ENCODE assay signal across 14 cellular contexts in genomic region chr1:1322952-1323351, GRCh38. TPM values are rescaled to one million over a fixed set of nuclear protein-coding genes. Genes with fewer than 3 reads are reported as not detected.
DNase-seq lines count a peak whose midpoint lies in the region; ATAC-seq and TF ChIP-seq lines count a peak whose summit lies in the region.
"Had no signal": no experiment of that assay in that cellular context is flagged by ENCODE, and none has a peak within 500 bp of the region (broad histone marks: within the 10 kb centered on the region; RNA-seq: fewer than 3 reads in every experiment).

No MANE protein-coding gene starts in this region.

- H3K36me3 ChIP-seq in fibroblast of lung (ENCODE audit: control insufficient read depth, insufficient read depth, low read length): peaks cover 17% of the 10 kb centered on the region

- H4K20me1 ChIP-seq in fibroblast of lung (ENCODE audit: control insufficient read depth, extremely low read depth, insufficient read depth, low read length): no peaks in the 10 kb centered on the region

- H3K9me3 Mint-ChIP-seq in activated naive CD4-positive, alpha-beta T cell treated with anti-CD3 and anti-CD28 coated beads, Interleukin-2, amount 50 U/mL, for 24 hours: no peaks in the 10 kb centered on the region
- H3K9me3 Mint-ChIP-seq in stimulated activated memory B cell treated with anti-CD40 and anti-IgM and Interleukin-4, amounts not matched to agents 10 μg/mL and 1 μg/mL and 100 μg/mL, for 72 hours: no peaks in the 10 kb centered on the region

- no peaks in the 10 kb centered on the region for H3K9me3 ChIP-seq in fibroblast of lung (ENCODE audit: control insufficient read depth, insufficient read depth, low read depth, low read length)
- H3K9me3 ChIP-seq: heart left ventricle, spleen had no signal

- H3K36me3 Mint-ChIP-seq in activated naive CD4-positive, alpha-beta T cell treated with anti-CD3 and anti-CD28 coated beads, Interleukin-2, amount 50 U/mL, for 24 hours: peaks cover 4% of the 10 kb centered on the region
- H3K36me3 Mint-ChIP-seq in stimulated activated memory B cell treated with anti-CD40 and anti-IgM and Interleukin-4, amounts not matched to agents 10 μg/mL and 1 μg/mL and 100 μg/mL, for 72 hours: peaks cover 25% of the 10 kb centered on the region

- no peak overlapping the region for H3K9ac ChIP-seq in fibroblast of lung (ENCODE audit: insufficient read depth, low read length)

- peak overlapping the region in 1 of 4 experiments; percentile 32 for H3K4me3 ChIP-seq in fibroblast of lung (replicated peaks in 1 of 4; ENCODE audit: control extremely low read depth in 1 of 4, insufficient read depth in 1 of 4, low read depth in 3 of 4, low read length in 4 of 4)

- no peak for ATAC-seq in stimulated activated memory B cell treated with anti-CD40 and anti-IgM and Interleukin-4, amounts not matched to agents 10 μg/mL and 1 μg/mL and 100 μg/mL, for 72 hours
- ATAC-seq in HG03175 (IDR thresholded peaks at IDR 0.05; ENCODE audit: unreplicated experiment) (no peak), HG03378 (IDR thresholded peaks at IDR 0.05; ENCODE audit: unreplicated experiment) (no peak), GM21576 (IDR thresholded peaks at IDR 0.05; ENCODE audit: unreplicated experiment) (no peak)
- ATAC-seq: heart left ventricle had no signal

- CTCF ChIA-PET in RWPE1 (lab: Yijun Ruan, JAX): no interaction called here

- peaks cover 26% of the 10 kb centered on the region for H3K4me1 ChIP-seq in fibroblast of lung (ENCODE audit: control insufficient read depth, extremely low read depth, insufficient read depth, low read length)

- H3K27ac Mint-ChIP-seq in activated naive CD4-positive, alpha-beta T cell treated with anti-CD3 and anti-CD28 coated beads, Interleukin-2, amount 50 U/mL, for 24 hours: peak overlapping the region; percentile 77
- H3K27ac Mint-ChIP-seq in stimulated activated memory B cell treated with anti-CD40 and anti-IgM and Interleukin-4, amounts not matched to agents 10 μg/mL and 1 μg/mL and 100 μg/mL, for 72 hours: no peak overlapping the region

- peak overlapping the region; percentile 93 for H3K4me3 Mint-ChIP-seq in activated naive CD4-positive, alpha-beta T cell treated with anti-CD3 and anti-CD28 coated beads, Interleukin-2, amount 50 U/mL, for 24 hours
- H3K4me3 Mint-ChIP-seq in stimulated activated memory B cell treated with anti-CD40 and anti-IgM and Interleukin-4, amounts not matched to agents 10 μg/mL and 1 μg/mL and 100 μg/mL, for 72 hours: peak overlapping the region; percentile 67

- H3K79me2 ChIP-seq in fibroblast of lung (ENCODE audit: control insufficient read depth, insufficient read depth, low read length): peaks cover 64% of the 10 kb centered on the region

- H2AFZ ChIP-seq in fibroblast of lung (ENCODE audit: low read length): no peak overlapping the region

- H3K27me3 ChIP-seq in fibroblast of lung (ENCODE audit: control insufficient read depth, insufficient read depth, low read length): no peaks in the 10 kb centered on the region
- H3K27me3 ChIP-seq: dorsolateral prefrontal cortex, heart left ventricle, spleen had no signal

- peak overlapping the region; percentile 59 for H3K4me2 ChIP-seq in fibroblast of lung (ENCODE audit: extremely low read depth, insufficient read depth, low read length)

- peaks cover 23% of the 10 kb centered on the region for H3K4me1 Mint-ChIP-seq in activated naive CD4-positive, alpha-beta T cell treated with anti-CD3 and anti-CD28 coated beads, Interleukin-2, amount 50 U/mL, for 24 hours
- H3K4me1 Mint-ChIP-seq in stimulated activated memory B cell treated with anti-CD40 and anti-IgM and Interleukin-4, amounts not matched to agents 10 μg/mL and 1 μg/mL and 100 μg/mL, for 72 hours: peaks cover 57% of the 10 kb centered on the region

- TF ChIP-seq CTCF in RWPE1 (conservative IDR thresholded peaks at IDR 0.05; ENCODE audit: low read depth): no peak
- TF ChIP-seq CTCF in fibroblast of lung (conservative IDR thresholded peaks at IDR 0.05 in 1 of 2, IDR thresholded peaks at IDR 0.05 in 1 of 2; ENCODE audit: low read depth in 1 of 2, low read length in 2 of 2): no peak

- H3K27ac ChIP-seq in RWPE1: peak overlapping the region; percentile 47
- H3K27ac ChIP-seq in fibroblast of lung (ENCODE audit: insufficient read depth, low read length): no peak overlapping the region
- H3K27ac ChIP-seq: dorsolateral prefrontal cortex, heart left ventricle, spleen had no signal

- POLR2A ChIA-PET in RWPE1 (lab: Yijun Ruan, JAX; ENCODE audit: low non-redundant PET): interaction anchor here (0.8 kb wide), 1 partner anchor 11 kb away, joined by 3 read pairs; no protein-coding TSS in a partner anchor

- no peak for DNase-seq in activated naive CD4-positive, alpha-beta T cell treated with Interleukin-2 at 50 U/mL for 16 hours
- DNase-seq in RWPE1 (ENCODE audit: low spot score): no peak
- DNase-seq in fibroblast of lung (ENCODE audit: low read depth in 2 of 2): no peak
- DNase-seq: C1 segment of cervical spinal cord, dorsolateral prefrontal cortex, heart left ventricle, MV-4-11, NCI-H774, spleen had no signal

- no peaks in the 10 kb centered on the region for H3K27me3 Mint-ChIP-seq in activated naive CD4-positive, alpha-beta T cell treated with anti-CD3 and anti-CD28 coated beads, Interleukin-2, amount 50 U/mL, for 24 hours
- H3K27me3 Mint-ChIP-seq in stimulated activated memory B cell treated with anti-CD40 and anti-IgM and Interleukin-4, amounts not matched to agents 10 μg/mL and 1 μg/mL and 100 μg/mL, for 72 hours: no peaks in the 10 kb centered on the region

RNA-seq across cellular contexts. Expression of gene INTS11, which starts 1.5 kb away (rescaled TPM):
- 46.2 and 69.2 TPM in 2 replicates for total RNA-seq in fibroblast of lung
- polyA plus RNA-seq in fibroblast of lung: 44.1 and 73.0 TPM in 2 replicates
- polyA plus RNA-seq in fibroblast of lung (2012): 67.0 and 92.9 TPM in 2 replicates
- polyA minus RNA-seq in fibroblast of lung (ENCODE audit: low replicate concordance): 210 and 377 TPM in 2 replicates

RNA-seq across cellular contexts. Expression of gene CPTP, which starts 1.6 kb away (rescaled TPM):
- 9.0 and 10.1 TPM in 2 replicates for total RNA-seq in fibroblast of lung
- 6.0 and 6.2 TPM in 2 replicates for polyA plus RNA-seq in fibroblast of lung
- 13.5 and 18.1 TPM in 2 replicates for polyA plus RNA-seq in fibroblast of lung (2012)
- 4.4 and 5.6 TPM in 2 replicates for polyA minus RNA-seq in fibroblast of lung (ENCODE audit: low replicate concordance)

RNA-seq across cellular contexts. Expression of gene TAS1R3, which starts 8.1 kb away (rescaled TPM):
- total RNA-seq in fibroblast of lung: 0.17 and 0.26 TPM in 2 replicates
- 0.01 and 0.02 TPM in 2 replicates for polyA plus RNA-seq in fibroblast of lung
- 0.06 and 0.13 TPM in 2 replicates for polyA plus RNA-seq in fibroblast of lung (2012)
- not detected in 2 replicates for polyA minus RNA-seq in fibroblast of lung (ENCODE audit: low replicate concordance)

RNA-seq across cellular contexts. Expression of gene PUSL1, which starts 14.6 kb away (rescaled TPM):
- 12.7 and 13.1 TPM in 2 replicates for total RNA-seq in fibroblast of lung
- polyA plus RNA-seq in fibroblast of lung: 7.1 and 9.6 TPM in 2 replicates
- polyA plus RNA-seq in fibroblast of lung (2012): 13.6 and 21.6 TPM in 2 replicates
- 14.7 and 16.3 TPM in 2 replicates for polyA minus RNA-seq in fibroblast of lung (ENCODE audit: low replicate concordance)

RNA-seq across cellular contexts. Expression of gene ACAP3, which starts 15.2 kb away (rescaled TPM):
- total RNA-seq in fibroblast of lung: 34.7 and 50.9 TPM in 2 replicates
- polyA plus RNA-seq in fibroblast of lung: 15.3 and 15.7 TPM in 2 replicates
- polyA plus RNA-seq in fibroblast of lung (2012): 24.4 and 30.2 TPM in 2 replicates
- polyA minus RNA-seq in fibroblast of lung (ENCODE audit: low replicate concordance): 25.1 and 27.7 TPM in 2 replicates
